ENCODE assay signal across 19 cellular contexts in the genomic region with DNA sequence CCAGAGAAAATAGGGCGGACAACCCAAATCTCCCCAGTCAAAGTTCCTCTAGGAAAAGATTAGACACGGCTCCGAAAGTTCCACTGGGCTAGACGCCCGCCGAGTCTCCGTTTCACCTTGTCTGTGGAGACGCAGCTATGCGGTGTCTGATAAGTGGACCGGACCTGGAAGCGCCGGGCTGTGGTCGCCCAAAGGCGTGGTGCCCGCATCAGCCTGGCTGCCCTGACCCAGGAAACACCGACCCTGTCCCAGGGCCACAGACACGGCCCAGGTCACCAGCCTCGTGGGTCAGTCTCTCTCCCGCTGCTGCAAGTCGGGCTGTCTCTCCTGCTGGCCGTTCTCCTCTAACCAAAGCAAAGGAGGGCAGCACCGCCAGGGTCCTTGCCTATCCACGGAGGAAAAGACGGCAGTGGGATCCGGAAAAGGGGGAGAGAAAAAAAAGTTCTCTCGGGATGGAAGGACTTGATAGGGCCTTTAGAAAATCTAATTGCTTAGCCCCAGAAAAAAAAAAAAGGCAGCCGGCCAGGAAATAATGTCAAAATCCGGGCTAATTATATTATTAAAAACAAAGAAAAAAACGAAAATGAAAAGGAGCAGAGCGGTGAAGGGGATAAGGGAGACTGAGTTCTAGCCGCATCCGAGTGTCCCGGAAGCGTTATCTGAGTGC. TPM values are rescaled to one million over a fixed set of nuclear protein-coding genes. Genes with fewer than 3 reads are reported as not detected.
A peak's percentile ranks its signal among the peaks of the same experiment; 100 is the strongest.
DNase-seq lines count a peak whose midpoint lies in the region; ATAC-seq and TF ChIP-seq lines count a peak whose summit lies in the region.
"Had no signal": no experiment of that assay in that cellular context is flagged by ENCODE, and none has a peak within 500 bp of the region (broad histone marks: within the 10 kb centered on the region; RNA-seq: fewer than 3 reads in every experiment).

No MANE protein-coding gene starts in this region.

- no peaks in the 10 kb centered on the region for H3K4me1 Mint-ChIP-seq in activated CD4-positive, alpha-beta T cell treated with anti-CD3 and anti-CD28 coated beads, Interleukin-2, amount 10 ng/mL, durations not matched to agents 7 days and 5 days
- H3K4me1 Mint-ChIP-seq in endodermal cell: peaks cover 24% of the 10 kb centered on the region
- H3K4me1 Mint-ChIP-seq in mesothelial cell of epicardium: peaks cover 11% of the 10 kb centered on the region
- peaks cover 6 to 14% of the 10 kb centered on the region in 2 donors for H3K4me1 Mint-ChIP-seq in stimulated activated naive B cell treated with anti-CD40 and anti-IgM and Interleukin-4, amounts not matched to agents 10 μg/mL and 1 μg/mL and 100 μg/mL, for 72 hours
- H3K4me1 Mint-ChIP-seq: CD14-positive monocyte had no signal

- no peak overlapping the region for H3K9ac ChIP-seq in endodermal cell (ENCODE audit: extremely low read depth, low read length, poor library complexity, severe bottlenecking)

- no peaks in the 10 kb centered on the region for H3K9me3 ChIP-seq in endodermal cell (ENCODE audit: control insufficient read depth, low read length)
- H3K9me3 ChIP-seq: neutrophil had no signal

- no peak for TF ChIP-seq CTCF in endodermal cell (conservative IDR thresholded peaks at IDR 0.05)
- TF ChIP-seq CTCF in mesothelial cell of epicardium (IDR thresholded peaks at IDR 0.05; ENCODE audit: unreplicated experiment): no peak

- ATAC-seq in stimulated activated naive B cell treated with anti-CD40 and anti-IgM and Interleukin-4, amounts not matched to agents 10 μg/mL and 1 μg/mL and 100 μg/mL, for 72 hours (replicated peaks): no peak
- ATAC-seq in GM18861 (IDR thresholded peaks at IDR 0.05; ENCODE audit: unreplicated experiment): no peak
- ATAC-seq: activated CD4-positive, CD25-positive, alpha-beta regulatory T cell treated with anti-CD3 and anti-CD28 coated beads, Interleukin-2, amount 50 U/mL, for 24 hours; sciatic nerve had no signal

- H3K27ac ChIP-seq in endodermal cell (ENCODE audit: low read depth, low read length): no peak overlapping the region
- H3K27ac ChIP-seq: neutrophil had no signal

- 5 to 8% methylated on average over 17 to 33 of the region's 34 CpGs for WGBS in endodermal cell (ENCODE audit: insufficient coverage in 1 of 2, insufficient read length in 1 of 2), 2 experiments

- H3K4me3 Mint-ChIP-seq in activated CD4-positive, alpha-beta T cell treated with anti-CD3 and anti-CD28 coated beads, Interleukin-2, amount 10 ng/mL, durations not matched to agents 7 days and 5 days: no peak overlapping the region
- peak overlapping the region; percentile 41 for H3K4me3 Mint-ChIP-seq in endodermal cell
- peak overlapping the region; percentile 17 for H3K4me3 Mint-ChIP-seq in mesothelial cell of epicardium
- H3K4me3 Mint-ChIP-seq in stimulated activated naive B cell treated with anti-CD40 and anti-IgM and Interleukin-4, amounts not matched to agents 10 μg/mL and 1 μg/mL and 100 μg/mL, for 72 hours: peak overlapping the region; percentile 41 to 50

- no peaks in the 10 kb centered on the region for H3K9me3 Mint-ChIP-seq in activated CD4-positive, alpha-beta T cell treated with anti-CD3 and anti-CD28 coated beads, Interleukin-2, amount 10 ng/mL, durations not matched to agents 7 days and 5 days
- no peaks in the 10 kb centered on the region for H3K9me3 Mint-ChIP-seq in endodermal cell
- H3K9me3 Mint-ChIP-seq in mesothelial cell of epicardium: no peaks in the 10 kb centered on the region
- no peaks in the 10 kb centered on the region for H3K9me3 Mint-ChIP-seq in stimulated activated naive B cell treated with anti-CD40 and anti-IgM and Interleukin-4, amounts not matched to agents 10 μg/mL and 1 μg/mL and 100 μg/mL, for 72 hours

- DNase-seq in activated CD4-positive, alpha-beta T cell treated with anti-CD3 and anti-CD28 coated beads, Interleukin-2, amount 10 ng/mL, durations not matched to agents 7 days and 5 days: no peak
- no peak for DNase-seq in activated CD4-positive, alpha-beta T cell treated with anti-CD3 and anti-CD28 coated beads, Interleukin-2, amount 50 U/mL, for 1 hour
- DNase-seq in endodermal cell (no peak), mesothelial cell of epicardium (ENCODE audit: low spot score in 2 of 2, unreplicated experiment in 2 of 2) (no peak), NCI-H1694 treated with DMSO at 0.1 percent for 48 hours (lab: John Stamatoyannopoulos, UW) (no peak), NCI-H774 (lab: John Stamatoyannopoulos, UW) (no peak)
- DNase-seq in stimulated activated naive B cell treated with anti-CD40 and anti-IgM and Interleukin-4, amounts not matched to agents 10 μg/mL and 1 μg/mL and 100 μg/mL, for 72 hours: no peak
- DNase-seq: effector CD4-positive, alpha-beta T cell; NCI-H187 treated with DMSO at 0.1 percent for 48 hours; NCI-H446 treated with DMSO at 0.1 percent for 48 hours; Right ventricle myocardium superior had no signal

- no peaks in the 10 kb centered on the region for H3K36me3 Mint-ChIP-seq in activated CD4-positive, alpha-beta T cell treated with anti-CD3 and anti-CD28 coated beads, Interleukin-2, amount 10 ng/mL, durations not matched to agents 7 days and 5 days (ENCODE audit: low read depth)
- no peaks in the 10 kb centered on the region for H3K36me3 Mint-ChIP-seq in endodermal cell (ENCODE audit: low read depth)
- H3K36me3 Mint-ChIP-seq in mesothelial cell of epicardium: no peaks in the 10 kb centered on the region
- peaks cover 0 to 4% of the 10 kb centered on the region in 2 donors for H3K36me3 Mint-ChIP-seq in stimulated activated naive B cell treated with anti-CD40 and anti-IgM and Interleukin-4, amounts not matched to agents 10 μg/mL and 1 μg/mL and 100 μg/mL, for 72 hours
- H3K36me3 Mint-ChIP-seq: CD14-positive monocyte had no signal

- CTCF ChIA-PET in activated CD4-positive, alpha-beta T cell treated with anti-CD3 and anti-CD28 coated beads, Interleukin-2, amount 10 ng/mL, durations not matched to agents 7 days and 5 days (lab: Charles Lee): no interaction called here

- peaks cover 13% of the 10 kb centered on the region for H3K4me1 ChIP-seq in endodermal cell (ENCODE audit: control insufficient read depth, insufficient read depth, low read length)

- H3K27ac Mint-ChIP-seq in activated CD4-positive, alpha-beta T cell treated with anti-CD3 and anti-CD28 coated beads, Interleukin-2, amount 10 ng/mL, durations not matched to agents 7 days and 5 days: peak overlapping the region; percentile 36
- H3K27ac Mint-ChIP-seq in endodermal cell (no peak overlapping the region), mesothelial cell of epicardium (no peak overlapping the region)
- H3K27ac Mint-ChIP-seq in stimulated activated naive B cell treated with anti-CD40 and anti-IgM and Interleukin-4, amounts not matched to agents 10 μg/mL and 1 μg/mL and 100 μg/mL, for 72 hours: peak overlapping the region; percentile 89
- H3K27ac Mint-ChIP-seq: CD14-positive monocyte, H9 had no signal

- H3K27me3 ChIP-seq in endodermal cell (ENCODE audit: control insufficient read depth, insufficient read depth, low read length, poor library complexity, severe bottlenecking): peaks cover 100% of the 10 kb centered on the region

- no peak overlapping the region for H3K4me3 ChIP-seq in endodermal cell (ENCODE audit: low read length)

- peaks cover 78% of the 10 kb centered on the region for H3K27me3 Mint-ChIP-seq in activated CD4-positive, alpha-beta T cell treated with anti-CD3 and anti-CD28 coated beads, Interleukin-2, amount 10 ng/mL, durations not matched to agents 7 days and 5 days
- H3K27me3 Mint-ChIP-seq in endodermal cell (ENCODE audit: insufficient read depth) (peaks cover 99% of the 10 kb centered on the region), mesothelial cell of epicardium (ENCODE audit: low read depth) (peaks cover 97% of the 10 kb centered on the region)
- peaks cover 65 to 91% of the 10 kb centered on the region in 2 donors for H3K27me3 Mint-ChIP-seq in stimulated activated naive B cell treated with anti-CD40 and anti-IgM and Interleukin-4, amounts not matched to agents 10 μg/mL and 1 μg/mL and 100 μg/mL, for 72 hours

- POLR2A ChIA-PET in activated CD4-positive, alpha-beta T cell treated with anti-CD3 and anti-CD28 coated beads, Interleukin-2, amount 10 ng/mL, durations not matched to agents 7 days and 5 days (lab: Charles Lee): no interaction called here

- H3K36me3 ChIP-seq in endodermal cell (ENCODE audit: control insufficient read depth, insufficient read depth, low read length): no peaks in the 10 kb centered on the region
- H3K36me3 ChIP-seq: neutrophil had no signal

RNA-seq across cellular contexts. Expression of gene FOXF1, which starts 13.9 kb away (rescaled TPM):
- not detected for total RNA-seq in activated CD4-positive, alpha-beta T cell treated with anti-CD3 and anti-CD28 coated beads, Interleukin-2, amount 10 ng/mL, durations not matched to agents 7 days and 5 days
- total RNA-seq in endodermal cell: not detected
- 0.11 TPM for polyA plus RNA-seq in endodermal cell (2013, experiment 1 of 2)
- 0.08 TPM for polyA plus RNA-seq in endodermal cell (2013, experiment 2 of 2)
- total RNA-seq in mesothelial cell of epicardium: 1.9 to 2.6 TPM (median 1.9 TPM) in 3 replicates
- total RNA-seq: H9; MCF 10A; T-helper 2 cell treated with Interferon-gamma antibody and Interleukin-4, amounts not matched to agents 100 ng/mL and 5 ng/mL, for 36 hours had no signal
- polyA plus RNA-seq: CD14-positive monocyte had no signal

RNA-seq across cellular contexts. Expression of gene MTHFSD, which starts 58.6 kb away (rescaled TPM):
- total RNA-seq in activated CD4-positive, alpha-beta T cell treated with anti-CD3 and anti-CD28 coated beads, Interleukin-2, amount 10 ng/mL, durations not matched to agents 7 days and 5 days: 10 to 100 TPM; 28.7 to 29.1 TPM
- total RNA-seq in endodermal cell (10 to 100 TPM; 15.0 to 25.8 TPM), mesothelial cell of epicardium (21.0 to 27.4 TPM (median 23.1 TPM) in 3 replicates)
- 24.2 TPM for polyA plus RNA-seq in endodermal cell (2013, experiment 1 of 2)
- polyA plus RNA-seq in endodermal cell (2013, experiment 2 of 2): 22.7 TPM

Comparison
In these comparisons a context has a peak if more than half of its experiments do, and no peak if none do; other contexts are left out.
1. H3K27ac Mint-ChIP-seq: peak in activated CD4-positive, alpha-beta T cell treated with anti-CD3 and anti-CD28 coated beads, Interleukin-2, amount 10 ng/mL, durations not matched to agents 7 days and 5 days (single experiment) and stimulated activated naive B cell treated with anti-CD40 and anti-IgM and Interleukin-4, amounts not matched to agents 10 μg/mL and 1 μg/mL and 100 μg/mL, for 72 hours (single experiment); none in endodermal cell (single experiment) and mesothelial cell of epicardium (single experiment).